ENCODE assay signal across 6 cellular contexts in the genomic region with DNA sequence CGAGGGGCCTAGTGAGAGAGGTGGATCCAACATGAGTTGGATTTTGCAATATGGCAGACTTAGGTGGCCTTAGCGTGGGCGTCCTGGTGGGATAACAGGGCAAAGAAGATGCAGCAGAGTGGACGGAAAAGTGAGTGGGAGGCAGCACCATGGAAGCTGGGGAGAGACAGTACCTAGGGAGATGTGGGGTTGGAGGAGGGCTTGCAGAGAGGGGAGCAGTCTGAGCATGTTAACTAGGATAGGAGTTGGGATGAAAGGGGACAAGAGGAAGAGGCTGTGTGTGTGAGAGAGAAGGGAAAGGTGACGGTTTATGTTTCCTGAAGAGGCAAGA.
"Had no signal": no experiment of that assay in that cellular context is flagged by ENCODE, and none has a peak within 500 bp of the region (broad histone marks: within the 10 kb centered on the region; RNA-seq: fewer than 3 reads in every experiment).

No MANE protein-coding gene starts in this region.

- ATAC-seq: HepG2, K562 had no signal

- H3K27ac ChIP-seq: HL-60 had no signal

- FAIRE-seq: HepG2, K562 had no signal

- DNase-seq: IMR-90, KBM-7, KG1 had no signal

- H3K4me3 ChIP-seq: K562 had no signal
